9 cellular contexts compared by ENCODE assay signal in the genomic region with DNA sequence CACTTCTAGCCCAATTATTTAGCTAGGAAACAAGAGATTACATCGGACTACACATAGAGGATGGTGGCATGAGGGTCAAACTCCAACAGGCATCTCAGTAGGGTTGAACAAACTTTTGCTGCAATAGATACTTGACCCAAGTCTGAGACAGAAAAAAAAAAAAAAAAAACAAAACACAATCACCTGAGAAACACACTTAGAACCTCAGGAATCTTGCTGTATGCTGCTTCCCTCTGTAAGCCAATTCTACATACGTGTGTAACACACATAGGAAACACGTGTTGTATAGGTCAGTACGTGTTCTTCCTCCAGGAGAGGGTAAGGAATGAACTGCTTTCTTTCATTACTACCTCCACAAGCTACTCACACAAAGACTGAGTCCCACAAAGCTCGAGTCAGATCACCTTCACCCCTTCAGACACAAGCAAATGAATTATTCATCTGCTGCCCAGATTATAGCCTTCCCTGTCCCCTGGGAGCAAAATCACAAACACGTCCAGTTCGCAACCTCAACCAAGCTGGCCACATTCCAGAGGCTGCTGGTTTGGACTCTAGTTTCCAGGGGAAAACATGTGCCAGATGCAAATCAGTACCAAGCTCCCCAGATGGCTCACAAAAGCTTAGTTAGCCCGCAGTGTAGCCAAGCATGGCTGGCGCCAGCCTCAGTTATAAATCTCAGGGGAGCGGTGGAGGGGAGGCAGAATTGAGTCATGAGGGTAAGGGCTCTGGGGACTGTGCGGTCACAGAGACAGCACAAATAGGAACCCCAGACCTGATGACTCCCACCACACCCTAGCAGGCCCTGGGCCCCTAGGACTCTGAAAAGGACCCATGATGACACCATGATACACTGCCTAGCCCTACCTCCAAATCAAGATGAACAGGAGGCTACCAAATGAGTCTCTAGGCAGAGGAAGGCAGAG. TPM values are rescaled to one million over a fixed set of nuclear protein-coding genes. Genes with fewer than 3 reads are reported as not detected.
DNase-seq lines count a peak whose midpoint lies in the region; ATAC-seq, FAIRE-seq and TF ChIP-seq lines count a peak whose summit lies in the region.
"Had no signal": no experiment of that assay in that cellular context is flagged by ENCODE, and none has a peak within 500 bp of the region (broad histone marks: within the 10 kb centered on the region; RNA-seq: fewer than 3 reads in every experiment).

No MANE protein-coding gene starts in this region.

- H3K9me3 ChIP-seq in kidney (ENCODE audit: control insufficient read depth in 1 of 2, low read length in 2 of 2): no peaks in the 10 kb centered on the region

- no peaks in the 10 kb centered on the region for H3K9me3 Mint-ChIP-seq in stimulated activated naive B cell treated with anti-CD40 and anti-IgM and Interleukin-4, amounts not matched to agents 10 μg/mL and 1 μg/mL and 100 μg/mL, for 72 hours
- H3K9me3 Mint-ChIP-seq: activated naive CD8-positive, alpha-beta T cell treated with anti-CD3 and anti-CD28 coated beads, Interleukin-2, amount 10 ng/mL, durations not matched to agents 7 days and 5 days had no signal

- H3K9ac ChIP-seq in kidney (ENCODE audit: low read length in 2 of 2): peak overlapping the region in 1 of 2 donors; percentile 30

- peaks cover 54 to 87% of the 10 kb centered on the region in 2 donors for H3K4me1 Mint-ChIP-seq in stimulated activated naive B cell treated with anti-CD40 and anti-IgM and Interleukin-4, amounts not matched to agents 10 μg/mL and 1 μg/mL and 100 μg/mL, for 72 hours

- H3K27me3 Mint-ChIP-seq in stimulated activated naive B cell treated with anti-CD40 and anti-IgM and Interleukin-4, amounts not matched to agents 10 μg/mL and 1 μg/mL and 100 μg/mL, for 72 hours: no peaks in the 10 kb centered on the region
- H3K27me3 Mint-ChIP-seq: activated naive CD8-positive, alpha-beta T cell treated with anti-CD3 and anti-CD28 coated beads, Interleukin-2, amount 10 ng/mL, durations not matched to agents 7 days and 5 days had no signal

- H3K4me1 ChIP-seq in kidney (ENCODE audit: control insufficient read depth in 1 of 2, insufficient read depth in 1 of 2, low read depth in 1 of 2, low read length in 2 of 2): peaks cover 54 to 63% of the 10 kb centered on the region in 2 donors

- ATAC-seq in GM21529 (IDR thresholded peaks at IDR 0.05; ENCODE audit: unreplicated experiment): peak; percentile 89
- ATAC-seq in stimulated activated naive B cell treated with anti-CD40 and anti-IgM and Interleukin-4, amounts not matched to agents 10 μg/mL and 1 μg/mL and 100 μg/mL, for 72 hours (replicated peaks): peak; percentile 96 to 98

- H3K36me3 ChIP-seq in kidney (ENCODE audit: control insufficient read depth in 1 of 2, insufficient read depth in 2 of 2, low read length in 2 of 2): peaks cover 11 to 12% of the 10 kb centered on the region in 2 donors

- CTCF ChIA-PET in GM10248 (lab: Yijun Ruan, JAX): interaction anchor here (0.9 to 11.2 kb wide), 20 partner anchors 9 to 350 kb away, joined by 3 to 90 read pairs (median 5); partner anchors contain the start of genes PSAP and VSIR

- peak; percentile 61 for FAIRE-seq in kidney (lab: Jason Lieb, UNC)

- H3K4me3 ChIP-seq in astrocyte of the cerebellum (ENCODE audit: low read depth, low read length) (no peak overlapping the region), kidney (ENCODE audit: low read length in 2 of 2) (peak overlapping the region in 1 of 2 donors; percentile 8)

- H3K36me3 Mint-ChIP-seq in stimulated activated naive B cell treated with anti-CD40 and anti-IgM and Interleukin-4, amounts not matched to agents 10 μg/mL and 1 μg/mL and 100 μg/mL, for 72 hours: peaks cover 39 to 48% of the 10 kb centered on the region in 2 donors

- H3K27ac Mint-ChIP-seq in stimulated activated naive B cell treated with anti-CD40 and anti-IgM and Interleukin-4, amounts not matched to agents 10 μg/mL and 1 μg/mL and 100 μg/mL, for 72 hours: peak overlapping the region; percentile 95
- H3K27ac Mint-ChIP-seq: activated naive CD8-positive, alpha-beta T cell treated with anti-CD3 and anti-CD28 coated beads, Interleukin-2, amount 10 ng/mL, durations not matched to agents 7 days and 5 days had no signal

- no peak for TF ChIP-seq EP300 in Ishikawa (IDR thresholded peaks at IDR 0.05; ENCODE audit: borderline replicate concordance)

- no peak for TF ChIP-seq RAD21 in Ishikawa (IDR thresholded peaks at IDR 0.05; ENCODE audit: low read depth)

- POLR2A ChIA-PET in GM10248 (lab: Yijun Ruan, JAX): interaction anchor here (0.9 to 2.5 kb wide), 2 partner anchors 13 to 15 kb away, joined by 8 to 16 read pairs; partner anchors contain the start of gene PSAP

- peak overlapping the region; percentile 91 to 93 for H3K27ac ChIP-seq in kidney (ENCODE audit: low read depth in 2 of 2, low read length in 2 of 2)

- peak overlapping the region; percentile 74 to 82 for H3K4me3 Mint-ChIP-seq in stimulated activated naive B cell treated with anti-CD40 and anti-IgM and Interleukin-4, amounts not matched to agents 10 μg/mL and 1 μg/mL and 100 μg/mL, for 72 hours
- H3K4me3 Mint-ChIP-seq: activated naive CD8-positive, alpha-beta T cell treated with anti-CD3 and anti-CD28 coated beads, Interleukin-2, amount 10 ng/mL, durations not matched to agents 7 days and 5 days had no signal

- intact Hi-C loops in kidney (cut with DNase I): no loop called here

- TF ChIP-seq CTCF in GM10248 (IDR thresholded peaks at IDR 0.05; ENCODE audit: control extremely low read depth, extremely low read depth, low read depth, missing control alignments) (no peak), astrocyte of the cerebellum (IDR thresholded peaks at IDR 0.05; ENCODE audit: low read depth, low read length, missing control alignments) (no peak), kidney (IDR thresholded peaks at IDR 0.05; ENCODE audit: borderline replicate concordance, extremely low read depth, insufficient read depth) (no peak)

- DNase-seq in GM10248 (ENCODE audit: extremely low spot score): peak; percentile 89
- peak; percentile 97 for DNase-seq in astrocyte of the cerebellum (ENCODE audit: low read depth)
- DNase-seq in kidney: peak; percentile 93
- peak; percentile 93 for DNase-seq in stimulated activated naive B cell treated with anti-CD40 and anti-IgM and Interleukin-4, amounts not matched to agents 10 μg/mL and 1 μg/mL and 100 μg/mL, for 72 hours
- no peak for DNase-seq in NCI-H2029 treated with DMSO at 0.1 percent for 48 hours (lab: John Stamatoyannopoulos, UW)
- no peak for DNase-seq in RKO (ENCODE audit: low spot score)
- DNase-seq: activated naive CD8-positive, alpha-beta T cell treated with anti-CD3 and anti-CD28 coated beads, Interleukin-2, amount 10 ng/mL, durations not matched to agents 7 days and 5 days had no signal

- in situ Hi-C loops in astrocyte of the cerebellum (cut with HindIII; ENCODE audit: low sequenced_read_pairs): no loop called here

TF ChIP-seq in Ishikawa, 13 proteins besides CTCF, POLR2A, EP300 and RAD21:
- TF ChIP-seq, protein P1, sequence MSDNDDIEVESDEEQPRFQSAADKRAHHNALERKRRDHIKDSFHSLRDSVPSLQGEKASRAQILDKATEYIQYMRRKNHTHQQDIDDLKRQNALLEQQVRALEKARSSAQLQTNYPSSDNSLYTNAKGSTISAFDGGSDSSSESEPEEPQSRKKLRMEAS (IDR thresholded peaks at IDR 0.05): no peak
- TF ChIP-seq NFIC (IDR thresholded peaks at IDR 0.05): peak; percentile 23; the same call in 1 of the 2 replicates
TF ChIP-seq in Ishikawa: peak in this region for 1.

RNA-seq across cellular contexts. Expression of gene PSAP, which starts 15.1 kb away (rescaled TPM):
- total RNA-seq in kidney: 1,249 TPM
- 1,082 TPM for polyA plus RNA-seq in kidney (ENCODE audit: insufficient read depth, low read depth, low replicate concordance)

Comparison
In these comparisons a context has a peak if more than half of its experiments do, and no peak if none do; other contexts are left out.
1. DNase-seq: peak in GM10248 (single experiment), astrocyte of the cerebellum (single experiment), kidney (single experiment) and stimulated activated naive B cell treated with anti-CD40 and anti-IgM and Interleukin-4, amounts not matched to agents 10 μg/mL and 1 μg/mL and 100 μg/mL, for 72 hours (single experiment); none in NCI-H2029 treated with DMSO at 0.1 percent for 48 hours (single experiment) and RKO (single experiment).